ENCODE assay signal across 15 cellular contexts in the genomic region with DNA sequence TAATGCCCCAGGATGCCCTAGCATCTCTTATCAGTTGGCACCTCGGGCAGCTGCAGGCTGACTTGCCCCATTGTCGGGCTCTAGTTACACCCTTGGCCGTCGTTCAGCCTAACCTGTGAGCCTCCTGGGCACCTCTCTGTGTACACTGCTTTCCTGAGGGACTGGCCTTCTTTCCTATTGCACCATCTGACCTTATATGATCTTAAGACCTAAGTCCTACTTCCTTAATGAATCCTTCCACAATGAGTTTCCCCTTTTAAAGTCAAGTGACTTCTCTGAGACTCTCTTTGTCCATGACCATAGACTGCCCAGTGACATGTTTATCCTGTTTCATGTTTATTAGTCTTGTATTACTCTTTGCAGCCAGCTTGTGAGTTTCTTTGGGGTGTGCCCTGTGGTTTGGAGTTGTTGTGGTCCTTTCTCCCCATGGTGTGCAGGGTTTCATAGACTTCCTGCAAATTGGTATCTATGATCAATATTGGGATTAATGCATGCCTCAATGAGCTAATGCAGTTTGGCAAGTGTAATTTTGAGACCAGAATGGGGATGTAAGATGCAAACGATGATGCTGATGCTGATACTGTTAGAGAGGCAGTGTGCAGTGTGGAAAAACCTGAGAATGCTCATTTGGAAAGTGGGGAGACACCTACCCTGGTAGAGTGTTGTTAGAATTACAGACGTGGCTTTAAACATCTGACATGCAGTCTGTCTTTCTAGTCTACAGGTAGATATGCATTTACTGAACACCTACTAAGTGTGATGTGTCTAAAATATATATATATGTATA. TPM values are rescaled to one million over a fixed set of nuclear protein-coding genes. Genes with fewer than 3 reads are reported as not detected.
DNase-seq lines count a peak whose midpoint lies in the region; ATAC-seq, FAIRE-seq and TF ChIP-seq lines count a peak whose summit lies in the region.
"Had no signal": no experiment of that assay in that cellular context is flagged by ENCODE, and none has a peak within 500 bp of the region (broad histone marks: within the 10 kb centered on the region; RNA-seq: fewer than 3 reads in every experiment).

No MANE protein-coding gene starts in this region.

- peak overlapping the region; percentile 28 for H3K4me2 ChIP-seq in endothelial cell of umbilical vein (ENCODE audit: insufficient read depth, low read length)

- dilution Hi-C loops in endothelial cell of umbilical vein (cut with MboI; ENCODE audit: extremely low pct_ligation_motif_present, low sequenced_read_pairs): no loop called here

- peaks cover 44% of the 10 kb centered on the region for H3K79me2 ChIP-seq in endothelial cell of umbilical vein (ENCODE audit: control insufficient read depth, insufficient read depth, low read length)

- TF ChIP-seq CTCF in endothelial cell of umbilical vein (IDR thresholded peaks at IDR 0.05; ENCODE audit: extremely low read depth in 1 of 2, insufficient read depth in 1 of 2, low read depth in 1 of 2, low read length in 2 of 2) (no peak), neutrophil (IDR thresholded peaks at IDR 0.05) (no peak)

- DNase-seq in CD1c-positive myeloid dendritic cell (ENCODE audit: extremely low spot score) (peak; percentile 90), NCI-H2029 treated with DMSO at 0.1 percent for 48 hours (lab: John Stamatoyannopoulos, UW) (peak; percentile 51), endothelial cell of umbilical vein (ENCODE audit: low read depth, low spot score) (no peak), NCI-H187 (lab: John Stamatoyannopoulos, UW) (no peak)
- no peak for DNase-seq in activated CD4-positive, alpha-beta T cell treated with anti-CD3 and anti-CD28 coated beads, Interleukin-2, amount 50 U/mL, for 48 hours
- DNase-seq: activated CD8-positive, alpha-beta memory T cell treated with anti-CD3 and anti-CD28 coated beads, Interleukin-2, amount 50 U/mL, for 4 hours; amniotic stem cell; effector CD4-positive, alpha-beta T cell; mesendoderm; NCI-H2171; T1000 had no signal

- H3K27me3 ChIP-seq in endothelial cell of umbilical vein (ENCODE audit: control insufficient read depth in 2 of 2, insufficient read depth in 2 of 2, low read length in 2 of 2): no peaks in the 10 kb centered on the region
- peaks cover 21% of the 10 kb centered on the region for H3K27me3 ChIP-seq in neutrophil

- intact Hi-C loops in endothelial cell of umbilical vein (cut with micrococcal nuclease): loop anchor here (5.0 to 10.0 kb wide), 2 partner anchors 45 to 1272 kb away; no protein-coding TSS in a partner anchor

- ATAC-seq in HG02884 (IDR thresholded peaks at IDR 0.05; ENCODE audit: unreplicated experiment) (no peak), GM18511 (IDR thresholded peaks at IDR 0.05; ENCODE audit: unreplicated experiment) (no peak)
- ATAC-seq: GM23338 had no signal

- no peaks in the 10 kb centered on the region for H4K20me1 ChIP-seq in endothelial cell of umbilical vein (replicated peaks; ENCODE audit: control insufficient read depth, extremely low read depth, insufficient read depth, low read length)

- CTCF ChIA-PET in endothelial cell of umbilical vein (lab: Charles Lee): interaction anchor here (1.0 to 1.5 kb wide), 2 partner anchors 42 to 136 kb away, joined by 3 to 4 read pairs; no protein-coding TSS in a partner anchor

- H3K9ac ChIP-seq in endothelial cell of umbilical vein (replicated peaks; ENCODE audit: extremely low read depth, insufficient read depth, low read length): no peak overlapping the region

- no peak overlapping the region for H2AFZ ChIP-seq in endothelial cell of umbilical vein (ENCODE audit: low read depth, low read length)
- H2AFZ ChIP-seq: GM23338 had no signal

- TF ChIP-seq POLR2A in endothelial cell of umbilical vein (IDR thresholded peaks at IDR 0.05; ENCODE audit: low read depth, low read length): no peak

- H3K4me3 ChIP-seq in endothelial cell of umbilical vein (replicated peaks in 1 of 3; ENCODE audit: insufficient read depth in 1 of 3, low read depth in 1 of 3, low read length in 3 of 3): no peak overlapping the region
- H3K4me3 ChIP-seq in neutrophil (ENCODE audit: low read depth in 1 of 2, low read length in 1 of 2): peak overlapping the region; percentile 13 to 19
- H3K4me3 ChIP-seq: GM23338 had no signal

- H3K9me1 ChIP-seq in endothelial cell of umbilical vein (replicated peaks; ENCODE audit: control insufficient read depth, extremely low read depth, insufficient read depth, low read length): no peaks in the 10 kb centered on the region

- H3K4me1 ChIP-seq in endothelial cell of umbilical vein (ENCODE audit: control insufficient read depth, extremely low read depth, insufficient read depth, low read length): peaks cover 53% of the 10 kb centered on the region
- peaks cover 44 to 47% of the 10 kb centered on the region in 2 experiments for H3K4me1 ChIP-seq in neutrophil (ENCODE audit: control insufficient read depth in 1 of 2, insufficient read depth in 1 of 2, low read depth in 1 of 2, low read length in 1 of 2)

- H3K27ac ChIP-seq in endothelial cell of umbilical vein (ENCODE audit: insufficient read depth, low read depth, low read length): no peak overlapping the region
- peak overlapping the region; percentile 30 for H3K27ac ChIP-seq in neutrophil

- no peak for FAIRE-seq in endothelial cell of umbilical vein (lab: Jason Lieb, UNC)

- H3K36me3 ChIP-seq in endothelial cell of umbilical vein (ENCODE audit: control insufficient read depth in 2 of 2, extremely low read depth in 1 of 2, insufficient read depth in 2 of 2, low read length in 2 of 2) (no peaks in the 10 kb centered on the region), neutrophil (no peaks in the 10 kb centered on the region)

- POLR2A ChIA-PET in endothelial cell of umbilical vein (lab: Charles Lee): no interaction called here

- no TSS peak for BruUV-seq in endothelial cell of umbilical vein (replicated peaks; lab: Mats Ljungman, UMichigan)

- H3K9me3 ChIP-seq in endothelial cell of umbilical vein (replicated peaks; ENCODE audit: control insufficient read depth, insufficient read depth, low read length) (no peaks in the 10 kb centered on the region), neutrophil (no peaks in the 10 kb centered on the region)

TF ChIP-seq in endothelial cell of umbilical vein, 7 proteins besides CTCF, POLR2A, EP300 and RAD21:
- TF ChIP-seq MYC (IDR thresholded peaks at IDR 0.05; ENCODE audit: low read depth, low read length): no peak
- no peak for TF ChIP-seq MAX (IDR thresholded peaks at IDR 0.05; ENCODE audit: insufficient read depth, insufficient read length)
- no peak for TF ChIP-seq POLR2AphosphoS5 (IDR thresholded peaks at IDR 0.05; ENCODE audit: insufficient read depth, low read depth, low read length)
- TF ChIP-seq EZH2 (IDR thresholded peaks at IDR 0.05; ENCODE audit: borderline replicate concordance, low read depth, low read length, severe bottlenecking): no peak
- no peak for TF ChIP-seq FOS (IDR thresholded peaks at IDR 0.05; ENCODE audit: borderline replicate concordance, insufficient read depth, low read length)
- TF ChIP-seq GATA2 (IDR thresholded peaks at IDR 0.05; ENCODE audit: insufficient read depth, insufficient read length, low read depth, low read length): no peak
- TF ChIP-seq JUN (IDR thresholded peaks at IDR 0.05; ENCODE audit: borderline replicate concordance, insufficient read depth, insufficient read length, low read depth): no peak

RNA-seq across cellular contexts. Expression of gene DAPK1, which starts 5.0 kb away (rescaled TPM):
- total RNA-seq in endothelial cell of umbilical vein: 93.4 and 119 TPM in 2 replicates
- polyA plus RNA-seq in endothelial cell of umbilical vein: 56.7 and 58.9 TPM in 2 replicates
- 49.4 and 50.2 TPM in 2 replicates for polyA plus RNA-seq in endothelial cell of umbilical vein (2011; cell fraction: cytosol; rRNA removed)
- 207 and 208 TPM in 2 replicates for polyA plus RNA-seq in endothelial cell of umbilical vein (2011; cell fraction: nucleus; rRNA removed)
- polyA plus RNA-seq in endothelial cell of umbilical vein (2012): 43.2 and 48.0 TPM in 2 replicates
- polyA minus RNA-seq in endothelial cell of umbilical vein: 214 and 217 TPM in 2 replicates
- polyA minus RNA-seq in endothelial cell of umbilical vein (2011; cell fraction: cytosol; rRNA and poly(A)+ RNA removed): 3.2 TPM
- polyA minus RNA-seq in endothelial cell of umbilical vein (2011; cell fraction: nucleus; rRNA and poly(A)+ RNA removed): 218 and 257 TPM in 2 replicates

Comparison
In these comparisons a context has a peak if more than half of its experiments do, and no peak if none do; other contexts are left out.
1. DNase-seq: peak in CD1c-positive myeloid dendritic cell (single experiment) and NCI-H2029 treated with DMSO at 0.1 percent for 48 hours (single experiment); none in endothelial cell of umbilical vein (single experiment), activated CD4-positive, alpha-beta T cell treated with anti-CD3 and anti-CD28 coated beads, Interleukin-2, amount 50 U/mL, for 48 hours (0 of 2) and NCI-H187 (0 of 2).
2. H3K4me3 ChIP-seq: peak in neutrophil (2 of 2); none in endothelial cell of umbilical vein (0 of 3).